Comparison of ENCODE assay signal across 8 cellular contexts in genomic region chr11:63937713-63938480, GRCh38. TPM values are rescaled to one million over a fixed set of nuclear protein-coding genes. Genes with fewer than 3 reads are reported as not detected.
DNase-seq lines count a peak whose midpoint lies in the region; ATAC-seq and TF ChIP-seq lines count a peak whose summit lies in the region.

No MANE protein-coding gene starts in this region.

- intact Hi-C loops in prostate gland (cut with DNase I): no loop called here

- peak; percentile 15 for ATAC-seq in HG03175 (IDR thresholded peaks at IDR 0.05; ENCODE audit: unreplicated experiment)

- H3F3A ChIP-seq in SU-DHL-6 (ENCODE audit: insufficient read depth): peaks cover 10% of the 10 kb centered on the region

- no peaks in the 10 kb centered on the region for H4K20me1 ChIP-seq in SU-DHL-6 (ENCODE audit: low read depth, low read length)

- no peaks in the 10 kb centered on the region for H3K4me1 ChIP-seq in prostate gland (replicated peaks)

- H3K27ac ChIP-seq in SU-DHL-6 (ENCODE audit: low read depth, low read length) (peak overlapping the region; percentile 80), prostate gland (peak overlapping the region in 1 of 2 donors; percentile 71)

- TF ChIP-seq POLR2A in GM18526 (IDR thresholded peaks at IDR 0.05; ENCODE audit: extremely low read depth, insufficient read length) (peak; percentile 9), prostate gland (IDR thresholded peaks at IDR 0.05) (no peak)

- peak overlapping the region; percentile 97 for H3K4me2 ChIP-seq in SU-DHL-6 (ENCODE audit: low read depth, low read length, poor library complexity, severe bottlenecking)

- 26% methylated on average over 30 of the region's 30 CpGs for WGBS in prostate gland

- TF ChIP-seq CTCF in AG09309 (IDR thresholded peaks at IDR 0.05; ENCODE audit: control insufficient read depth, insufficient read depth, low read depth, low read length, missing control alignments): no peak
- no peak for TF ChIP-seq CTCF in SU-DHL-6 (IDR thresholded peaks at IDR 0.05; ENCODE audit: insufficient read depth, low read length, poor library complexity, severe bottlenecking)
- TF ChIP-seq CTCF in fibroblast of the aortic adventitia (IDR thresholded peaks at IDR 0.05; ENCODE audit: insufficient read depth, low read length): no peak
- no peak for TF ChIP-seq CTCF in prostate gland (IDR thresholded peaks at IDR 0.05)

- H3K4me3 ChIP-seq in AG09309 (ENCODE audit: control insufficient read depth, low read depth, low read length): peak overlapping the region; percentile 89
- H3K4me3 ChIP-seq in SU-DHL-6 (ENCODE audit: insufficient read depth, low read length, poor library complexity, severe bottlenecking): peak overlapping the region; percentile 73
- H3K4me3 ChIP-seq in fibroblast of the aortic adventitia (ENCODE audit: low read depth, low read length): peak overlapping the region; percentile 95
- H3K4me3 ChIP-seq in prostate gland: peak overlapping the region; percentile 54 to 69

- H3K27me3 ChIP-seq in SU-DHL-6 (ENCODE audit: low read length) (no peaks in the 10 kb centered on the region), prostate gland (replicated peaks; ENCODE audit: insufficient read depth) (no peaks in the 10 kb centered on the region)

- H3K9ac ChIP-seq in SU-DHL-6 (ENCODE audit: low read length): peak overlapping the region; percentile 80

- no peak for DNase-seq in AG09309 (ENCODE audit: low read depth)
- no peak for DNase-seq in fibroblast of the aortic adventitia (ENCODE audit: low read depth)
- no peak for DNase-seq in prostate gland (ENCODE audit: low spot score)
- DNase-seq in middle frontal gyrus (ENCODE audit: extremely low spot score, low spot score): no peak
- DNase-seq in AG20443 (ENCODE audit: low spot score): no peak

- peaks cover 38% of the 10 kb centered on the region for H3K79me2 ChIP-seq in SU-DHL-6 (ENCODE audit: insufficient read depth, low read length)

- H2AFZ ChIP-seq in SU-DHL-6 (ENCODE audit: low read depth, low read length, severe bottlenecking): peak overlapping the region; percentile 99

- H3K36me3 ChIP-seq in SU-DHL-6 (ENCODE audit: low read length) (no peaks in the 10 kb centered on the region), prostate gland (no peaks in the 10 kb centered on the region)

- H3K9me2 ChIP-seq in SU-DHL-6 (replicated peaks; ENCODE audit: insufficient read depth, low read length): no peaks in the 10 kb centered on the region

- H3K9me3 ChIP-seq in SU-DHL-6 (ENCODE audit: insufficient read depth, low read length) (no peaks in the 10 kb centered on the region), prostate gland (no peaks in the 10 kb centered on the region)

RNA-seq across cellular contexts. Expression of gene NAA40, which starts 0.9 kb away (rescaled TPM):
- total RNA-seq in fibroblast of the aortic adventitia (ENCODE audit: low replicate concordance) (13.3 and 15.4 TPM in 2 replicates), prostate gland (10 to 100 TPM; 23.3 to 24.7 TPM)

RNA-seq across cellular contexts. Expression of gene RCOR2, which starts 20.9 kb away (rescaled TPM):
- 2.9 and 3.3 TPM in 2 replicates for total RNA-seq in fibroblast of the aortic adventitia (ENCODE audit: low replicate concordance)
- 1 to 10 TPM in 1 of 2 donors, under 1 TPM in 1; 0.64 to 3.3 TPM for total RNA-seq in prostate gland

RNA-seq across cellular contexts. Expression of gene COX8A, which starts 36.5 kb away (rescaled TPM):
- total RNA-seq in fibroblast of the aortic adventitia (ENCODE audit: low replicate concordance) (68.4 and 252 TPM in 2 replicates), prostate gland (1,000 to 10,000 TPM in 1 of 2 donors, 100 to 1,000 TPM in 1; 597 to 1,196 TPM)

RNA-seq across cellular contexts. Expression of gene OTUB1, which starts 48.3 kb away (rescaled TPM):
- total RNA-seq in fibroblast of the aortic adventitia (ENCODE audit: low replicate concordance) (5.5 and 32.4 TPM in 2 replicates), prostate gland (100 to 1,000 TPM in 1 of 2 donors, 10 to 100 TPM in 1; 79.6 to 118 TPM)
